ENCODE assay signal across 1 cellular context in genomic region chr16:20042848-20043247, GRCh38.
TF ChIP-seq lines count a peak whose summit lies in the region.

No MANE protein-coding gene starts in this region.

TF ChIP-seq in K562, 482 proteins besides CTCF, POLR2A, EP300 and RAD21 (continued from another document):
- no peak for TF ChIP-seq ZBTB43 (CRISPR knock-in tag; IDR thresholded peaks at IDR 0.05)
- TF ChIP-seq HMBOX1 (IDR thresholded peaks at IDR 0.05) = no peak
- TF ChIP-seq EHMT2 (IDR thresholded peaks at IDR 0.05) = peak; percentile 75; the same call in 1 of the 2 replicates
- peak; percentile 72; the same call in 1 of the 2 replicates for TF ChIP-seq ZNF184 (CRISPR knock-in tag; IDR thresholded peaks at IDR 0.05)
- TF ChIP-seq JUND (IDR thresholded peaks at IDR 0.05; ENCODE audit: borderline replicate concordance, low read depth, low read length) = peak; percentile 67; the same call in 1 of the 2 replicates
- TF ChIP-seq JUND (tag; IDR thresholded peaks at IDR 0.05; ENCODE audit: borderline replicate concordance, low read depth, low read length) = peak; percentile 88; the same call in 2 of the 3 replicates
- TF ChIP-seq HDAC2 (IDR thresholded peaks at IDR 0.05) = no peak
- no peak for TF ChIP-seq E2F5 (CRISPR knock-in tag; IDR thresholded peaks at IDR 0.05)
- no peak for TF ChIP-seq FOXP1 (CRISPR knock-in tag; IDR thresholded peaks at IDR 0.05)
- TF ChIP-seq EZH2 (IDR thresholded peaks at IDR 0.05; ENCODE audit: borderline replicate concordance, low read depth, low read length) = no peak
- TF ChIP-seq CREB3L1 (IDR thresholded peaks at IDR 0.05; ENCODE audit: borderline replicate concordance, low read depth) = no peak
- peak; percentile 77 for TF ChIP-seq C11orf30 (IDR thresholded peaks at IDR 0.05; ENCODE audit: low read depth)
- peak in 1 of 2 experiments; percentile 98; a peak in 2 of 4 replicates for TF ChIP-seq MLLT1 (IDR thresholded peaks at IDR 0.05)
- TF ChIP-seq YY1 (IDR thresholded peaks at IDR 0.05; ENCODE audit: borderline replicate concordance in 1 of 3, control insufficient read depth in 1 of 3, extremely low read depth in 1 of 3, insufficient read depth in 3 of 3, insufficient read length in 1 of 3, insufficient replicate concordance in 2 of 3, low read depth in 1 of 3, low read length in 2 of 3) = peak in 1 of 3 experiments; percentile 78
- no peak for TF ChIP-seq NONO (IDR thresholded peaks at IDR 0.05; ENCODE audit: low read depth in 2 of 2, low read length in 1 of 2)
